Comparison of ENCODE assay signal across 13 cellular contexts in the genomic region with DNA sequence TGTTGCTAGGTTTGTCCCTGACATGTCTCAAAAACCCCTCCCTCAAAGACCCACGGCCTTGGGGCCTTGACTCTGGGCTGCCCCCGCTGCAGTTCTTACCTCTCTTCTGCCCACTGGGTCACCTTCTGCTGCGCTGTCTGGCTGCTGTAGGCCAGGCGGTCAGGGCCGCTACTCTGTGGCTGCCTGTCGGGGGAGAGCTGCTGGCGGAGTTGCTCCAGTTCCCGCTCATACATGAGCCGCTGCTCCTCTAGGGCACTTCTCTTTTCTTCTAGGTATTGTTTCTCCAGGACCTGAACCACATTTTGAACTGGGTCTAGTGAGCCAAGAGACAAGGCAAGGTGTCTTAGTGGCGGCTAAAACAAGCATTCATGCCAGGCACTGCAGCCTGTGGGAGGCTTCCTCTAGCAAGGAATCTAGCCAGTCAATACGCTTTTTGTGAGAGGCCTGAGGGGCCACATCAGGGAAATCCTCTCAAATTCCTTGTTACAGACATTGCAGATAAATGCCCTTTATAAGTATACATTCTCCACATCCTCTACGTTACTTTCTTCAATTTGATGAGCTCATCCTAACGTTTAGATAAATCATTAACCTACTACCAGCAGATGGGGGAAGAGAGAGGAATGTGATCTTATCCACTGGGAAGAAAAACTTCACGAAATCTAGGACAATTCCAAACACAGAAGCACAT.
DNase-seq lines count a peak whose midpoint lies in the region; ATAC-seq and TF ChIP-seq lines count a peak whose summit lies in the region.
"Had no signal": no experiment of that assay in that cellular context is flagged by ENCODE, and none has a peak within 500 bp of the region (broad histone marks: within the 10 kb centered on the region; RNA-seq: fewer than 3 reads in every experiment).

No MANE protein-coding gene starts in this region.

- BruUV-seq in PC-9 (replicated peaks; lab: Mats Ljungman, UMichigan): no TSS peak

- H3K27me3 Mint-ChIP-seq in stimulated activated naive B cell treated with anti-CD40 and anti-IgM and Interleukin-4, amounts not matched to agents 10 μg/mL and 1 μg/mL and 100 μg/mL, for 72 hours: no peaks in the 10 kb centered on the region

- H3K27ac ChIP-seq in PC-9 (no peak overlapping the region), osteoblast (ENCODE audit: low read depth, low read length) (no peak overlapping the region)

- H3K4me1 Mint-ChIP-seq in stimulated activated naive B cell treated with anti-CD40 and anti-IgM and Interleukin-4, amounts not matched to agents 10 μg/mL and 1 μg/mL and 100 μg/mL, for 72 hours: no peaks in the 10 kb centered on the region

- POLR2A ChIA-PET in PC-9 (lab: Charles Lee; ENCODE audit: unreplicated experiment): no interaction called here

- H3K4me3 ChIP-seq in PC-9 (no peak overlapping the region), fibroblast of pulmonary artery (replicated peaks; ENCODE audit: low read depth, low read length) (no peak overlapping the region), osteoblast (ENCODE audit: insufficient read depth, low read length) (no peak overlapping the region)
- H3K4me3 ChIP-seq: lung had no signal

- no peak overlapping the region for H3K27ac Mint-ChIP-seq in stimulated activated naive B cell treated with anti-CD40 and anti-IgM and Interleukin-4, amounts not matched to agents 10 μg/mL and 1 μg/mL and 100 μg/mL, for 72 hours

- H3K36me3 Mint-ChIP-seq in stimulated activated naive B cell treated with anti-CD40 and anti-IgM and Interleukin-4, amounts not matched to agents 10 μg/mL and 1 μg/mL and 100 μg/mL, for 72 hours: no peaks in the 10 kb centered on the region

- no peaks in the 10 kb centered on the region for H3K9me2 ChIP-seq in PC-9 (ENCODE audit: insufficient read depth)

- H3K4me2 ChIP-seq in PC-9 (no peak overlapping the region), osteoblast (ENCODE audit: insufficient read depth, low read length) (no peak overlapping the region)

- no peaks in the 10 kb centered on the region for H3K79me2 ChIP-seq in PC-9 (ENCODE audit: low read depth)
- H3K79me2 ChIP-seq in osteoblast (ENCODE audit: insufficient read depth, low read length): no peaks in the 10 kb centered on the region

- DNase-seq in ELR (ENCODE audit: low read depth): peak; percentile 55
- DNase-seq in PC-9: no peak
- DNase-seq in fibroblast of pulmonary artery (ENCODE audit: low read depth): peak; percentile 51
- no peak for DNase-seq in osteoblast (ENCODE audit: insufficient read length, low spot score, missing footprints)
- DNase-seq in epidermal melanocyte (ENCODE audit: insufficient read length, low spot score): no peak
- DNase-seq in CD1c-positive myeloid dendritic cell (ENCODE audit: extremely low spot score): no peak
- no peak for DNase-seq in stimulated activated naive B cell treated with anti-CD40 and anti-IgM and Interleukin-4, amounts not matched to agents 10 μg/mL and 1 μg/mL and 100 μg/mL, for 72 hours
- DNase-seq: activated naive CD4-positive, alpha-beta T cell; foreskin melanocyte; NCI-H1105 treated with DMSO at 0.1 percent for 48 hours; stimulated activated CD4-positive, alpha-beta T cell treated with anti-CD3 and anti-CD28 coated beads, Interleukin-4, amount 100 ng/mL, for 4 hours had no signal

- H3K9me3 ChIP-seq in PC-9 (ENCODE audit: insufficient read depth, low read depth) (no peaks in the 10 kb centered on the region), osteoblast (ENCODE audit: low read depth, low read length) (no peaks in the 10 kb centered on the region)

- no peak for ATAC-seq in stimulated activated naive B cell treated with anti-CD40 and anti-IgM and Interleukin-4, amounts not matched to agents 10 μg/mL and 1 μg/mL and 100 μg/mL, for 72 hours (replicated peaks)
- ATAC-seq in GM21576 (IDR thresholded peaks at IDR 0.05; ENCODE audit: unreplicated experiment): no peak

- H2AFZ ChIP-seq in PC-9: no peak overlapping the region
- no peak overlapping the region for H2AFZ ChIP-seq in osteoblast (ENCODE audit: low read length)

- H3K27me3 ChIP-seq in PC-9 (ENCODE audit: insufficient read depth, low read depth) (no peaks in the 10 kb centered on the region), osteoblast (ENCODE audit: insufficient read depth, low read length) (no peaks in the 10 kb centered on the region)

- no peaks in the 10 kb centered on the region for H3F3A ChIP-seq in PC-9 (ENCODE audit: insufficient read depth, low read depth)

- intact Hi-C loops in PC-9 (cut with micrococcal nuclease; ENCODE audit: unreplicated experiment): loop anchor here (1.0 to 5.0 kb wide), 3 partner anchors 305 to 685 kb away; a partner anchor contains a TSS

- H3K9me3 Mint-ChIP-seq in stimulated activated naive B cell treated with anti-CD40 and anti-IgM and Interleukin-4, amounts not matched to agents 10 μg/mL and 1 μg/mL and 100 μg/mL, for 72 hours: peaks cover 0 to 3% of the 10 kb centered on the region in 2 donors

- H3K4me1 ChIP-seq in PC-9 (replicated peaks; ENCODE audit: insufficient read depth) (no peaks in the 10 kb centered on the region), osteoblast (ENCODE audit: insufficient read depth, low read length) (peaks cover 3% of the 10 kb centered on the region)

- H4K20me1 ChIP-seq in PC-9 (ENCODE audit: insufficient read depth) (no peaks in the 10 kb centered on the region; the same call in 1 of the 2 replicates), osteoblast (ENCODE audit: insufficient read depth, low read length) (no peaks in the 10 kb centered on the region)

- H3K36me3 ChIP-seq in PC-9 (ENCODE audit: low read depth): no peaks in the 10 kb centered on the region; the same call in 1 of the 2 replicates
- peaks cover 46% of the 10 kb centered on the region for H3K36me3 ChIP-seq in osteoblast (ENCODE audit: insufficient read depth, low read length)

- TF ChIP-seq CTCF in PC-9 (conservative IDR thresholded peaks at IDR 0.05) (0 out of 2 replicates have a peak, but pooled peaks have one; percentile 12), fibroblast of pulmonary artery (IDR thresholded peaks at IDR 0.05; ENCODE audit: low read length, missing control alignments) (peak; percentile 11), osteoblast (IDR thresholded peaks at IDR 0.05; ENCODE audit: extremely low read depth, low read depth, low read length) (peak; percentile 17)

- CTCF ChIA-PET in PC-9 (lab: Charles Lee): interaction anchor here (0.6 to 0.7 kb wide), 2 partner anchors 16 to 206 kb away, joined by 3 read pairs; no protein-coding TSS in a partner anchor

- H3K4me3 Mint-ChIP-seq in stimulated activated naive B cell treated with anti-CD40 and anti-IgM and Interleukin-4, amounts not matched to agents 10 μg/mL and 1 μg/mL and 100 μg/mL, for 72 hours: no peak overlapping the region

Comparison
In these comparisons a context has a peak if more than half of its experiments do, and no peak if none do; other contexts are left out.
1. DNase-seq: peak in ELR (single experiment) and fibroblast of pulmonary artery (single experiment); none in PC-9 (0 of 2), osteoblast (single experiment), epidermal melanocyte (single experiment), CD1c-positive myeloid dendritic cell (single experiment) and stimulated activated naive B cell treated with anti-CD40 and anti-IgM and Interleukin-4, amounts not matched to agents 10 μg/mL and 1 μg/mL and 100 μg/mL, for 72 hours (single experiment).
2. Peak in every context shown above with its lines, with median percentiles within 50 percentile points of each other: CTCF ChIP-seq.